Comparison of ENCODE assay signal across 11 cellular contexts in genomic region chr16:27241658-27242057, GRCh38. TPM values are rescaled to one million over a fixed set of nuclear protein-coding genes. Genes with fewer than 3 reads are reported as not detected.
DNase-seq lines count a peak whose midpoint lies in the region; ATAC-seq and TF ChIP-seq lines count a peak whose summit lies in the region.
"Had no signal": no experiment of that assay in that cellular context is flagged by ENCODE, and none has a peak within 500 bp of the region (broad histone marks: within the 10 kb centered on the region; RNA-seq: fewer than 3 reads in every experiment).

No MANE protein-coding gene starts in this region.

- peaks cover 96% of the 10 kb centered on the region for H3K4me1 Mint-ChIP-seq in activated naive CD8-positive, alpha-beta T cell treated with anti-CD3 and anti-CD28 coated beads, Interleukin-2, amount 50 U/mL, for 24 hours

- BruUV-seq in PC-9 (replicated peaks; lab: Mats Ljungman, UMichigan), result no TSS peak

- peak; percentile 5 for DNase-seq in activated CD8-positive, alpha-beta memory T cell treated with anti-CD3 and anti-CD28 coated beads, Interleukin-2, amount 50 U/mL, for 4 hours
- DNase-seq in activated CD8-positive, alpha-beta memory T cell treated with anti-CD3 and anti-CD28 coated beads for 24 hours, result no peak
- no peak for DNase-seq in activated naive CD8-positive, alpha-beta T cell treated with anti-CD3 and anti-CD28 coated beads, Interleukin-2, amount 50 U/mL, for 24 hours
- DNase-seq in mesenchymal stem cell (peak; percentile 80), PC-9 (no peak)
- DNase-seq: NCI-H69; stimulated activated naive CD4-positive, alpha-beta T cell had no signal

- H3K27me3 ChIP-seq in mesenchymal stem cell (ENCODE audit: control insufficient read depth in 1 of 2, insufficient read depth in 1 of 2, low read length in 2 of 2) (no peaks in the 10 kb centered on the region), subcutaneous abdominal adipose tissue (ENCODE audit: control insufficient read depth in 5 of 5, insufficient read depth in 4 of 5, low read length in 5 of 5) (no peaks in the 10 kb centered on the region), PC-9 (ENCODE audit: insufficient read depth, low read depth) (no peaks in the 10 kb centered on the region)

- peaks cover 12% of the 10 kb centered on the region for H3F3A ChIP-seq in PC-9 (ENCODE audit: insufficient read depth, low read depth)

- peak overlapping the region in 1 of 2 experiments; percentile 14 for H3K23ac ChIP-seq in mesenchymal stem cell (ENCODE audit: low read length in 2 of 2)

- peak overlapping the region in 1 of 2 experiments; percentile 89 for H3K14ac ChIP-seq in mesenchymal stem cell (ENCODE audit: low read length in 2 of 2)

- no peak for ATAC-seq in activated naive CD8-positive, alpha-beta T cell treated with anti-CD3 and anti-CD28 coated beads, Interleukin-2, amount 50 U/mL, for 24 hours
- ATAC-seq in GM18907 (IDR thresholded peaks at IDR 0.05; ENCODE audit: unreplicated experiment) (no peak), HG02938 (IDR thresholded peaks at IDR 0.05; ENCODE audit: unreplicated experiment) (no peak)

- no peaks in the 10 kb centered on the region for H3K9me3 Mint-ChIP-seq in activated naive CD8-positive, alpha-beta T cell treated with anti-CD3 and anti-CD28 coated beads, Interleukin-2, amount 50 U/mL, for 24 hours
- H3K9me3 Mint-ChIP-seq: mesothelial cell of epicardium had no signal

- no peaks in the 10 kb centered on the region for H3K9me2 ChIP-seq in PC-9 (ENCODE audit: insufficient read depth)

- TF ChIP-seq CTCF in PC-9 (conservative IDR thresholded peaks at IDR 0.05), result no peak

- peaks cover 25% of the 10 kb centered on the region for H3K79me2 ChIP-seq in PC-9 (ENCODE audit: low read depth)

- H3K36me3 ChIP-seq in mesenchymal stem cell (ENCODE audit: control insufficient read depth in 1 of 2, insufficient read depth in 2 of 2, low read depth in 1 of 2, low read length in 2 of 2) (peaks cover 0 to 8% of the 10 kb centered on the region in 2 experiments), subcutaneous abdominal adipose tissue (ENCODE audit: control insufficient read depth in 5 of 5, insufficient read depth in 5 of 5, low read length in 5 of 5) (no peaks in the 10 kb centered on the region), PC-9 (ENCODE audit: low read depth) (no peaks in the 10 kb centered on the region)

- no peaks in the 10 kb centered on the region for H3K27me3 Mint-ChIP-seq in activated naive CD8-positive, alpha-beta T cell treated with anti-CD3 and anti-CD28 coated beads, Interleukin-2, amount 50 U/mL, for 24 hours

- H3K4me3 ChIP-seq in mesenchymal stem cell (ENCODE audit: insufficient read depth in 1 of 2, low read depth in 1 of 2, low read length in 2 of 2), result no peak overlapping the region
- H3K4me3 ChIP-seq in subcutaneous abdominal adipose tissue (ENCODE audit: low read depth in 1 of 5, low read length in 5 of 5), result no peak overlapping the region
- H3K4me3 ChIP-seq in PC-9, result no peak overlapping the region

- peak overlapping the region; percentile 90 to 95 for H3K4ac ChIP-seq in mesenchymal stem cell (ENCODE audit: low read depth in 1 of 2, low read length in 2 of 2)

- H3K36me3 Mint-ChIP-seq in activated naive CD8-positive, alpha-beta T cell treated with anti-CD3 and anti-CD28 coated beads, Interleukin-2, amount 50 U/mL, for 24 hours (ENCODE audit: low read depth), result peaks cover 26% of the 10 kb centered on the region
- H3K36me3 Mint-ChIP-seq: mesothelial cell of epicardium had no signal

- H2BK120ac ChIP-seq in mesenchymal stem cell (ENCODE audit: low read depth, low read length), result peak overlapping the region; percentile 96

- peak overlapping the region; percentile 29 for H3K27ac Mint-ChIP-seq in activated naive CD8-positive, alpha-beta T cell treated with anti-CD3 and anti-CD28 coated beads, Interleukin-2, amount 50 U/mL, for 24 hours
- H3K27ac Mint-ChIP-seq: mesothelial cell of epicardium had no signal

- intact Hi-C loops in PC-9 (cut with micrococcal nuclease; ENCODE audit: unreplicated experiment), result no loop called here

- H3K9ac ChIP-seq in mesenchymal stem cell (ENCODE audit: low read length) (no peak overlapping the region), subcutaneous abdominal adipose tissue (ENCODE audit: low read length in 5 of 5) (no peak overlapping the region)

- H3K4me1 ChIP-seq in mesenchymal stem cell (ENCODE audit: control insufficient read depth, insufficient read depth, low read depth, low read length), result peaks cover 50% of the 10 kb centered on the region
- H3K4me1 ChIP-seq in subcutaneous abdominal adipose tissue (ENCODE audit: control insufficient read depth in 5 of 5, insufficient read depth in 5 of 5, low read length in 5 of 5), result peaks cover 26 to 82% (median 65%) of the 10 kb centered on the region in 5 donors
- peaks cover 33% of the 10 kb centered on the region for H3K4me1 ChIP-seq in PC-9 (replicated peaks; ENCODE audit: insufficient read depth)

- H3K27ac ChIP-seq in mesenchymal stem cell (ENCODE audit: low read length, poor library complexity, severe bottlenecking), result peak overlapping the region; percentile 79
- peak overlapping the region; percentile 18 for H3K27ac ChIP-seq in subcutaneous abdominal adipose tissue (ENCODE audit: low read depth, low read length)
- no peak overlapping the region for H3K27ac ChIP-seq in PC-9

- no peaks in the 10 kb centered on the region for H4K20me1 ChIP-seq in PC-9 (ENCODE audit: insufficient read depth)

- H4K91ac ChIP-seq in mesenchymal stem cell (ENCODE audit: low read length), result peak overlapping the region; percentile 99

- CTCF ChIA-PET in PC-9 (lab: Charles Lee), result no interaction called here

- 33% methylated on average over 10 of the region's 13 CpGs for WGBS in mesenchymal stem cell

- no peak overlapping the region for H3K4me2 ChIP-seq in mesenchymal stem cell (ENCODE audit: low read length, poor library complexity, severe bottlenecking)
- no peak overlapping the region for H3K4me2 ChIP-seq in PC-9

- H4K8ac ChIP-seq in mesenchymal stem cell (ENCODE audit: low read length), result peak overlapping the region; percentile 99

- POLR2A ChIA-PET in PC-9 (lab: Charles Lee; ENCODE audit: unreplicated experiment), result no interaction called here

- H3K4me3 Mint-ChIP-seq in activated naive CD8-positive, alpha-beta T cell treated with anti-CD3 and anti-CD28 coated beads, Interleukin-2, amount 50 U/mL, for 24 hours, result no peak overlapping the region
- H3K4me3 Mint-ChIP-seq: mesothelial cell of epicardium had no signal

- no peak overlapping the region for H2BK5ac ChIP-seq in mesenchymal stem cell (ENCODE audit: low read depth, low read length, poor library complexity, severe bottlenecking)

- no peak overlapping the region for H2BK15ac ChIP-seq in mesenchymal stem cell (ENCODE audit: low read depth, poor library complexity, severe bottlenecking)

- H2AK5ac ChIP-seq in mesenchymal stem cell (ENCODE audit: low read length, severe bottlenecking), result peak overlapping the region; percentile 95

- H3K18ac ChIP-seq in mesenchymal stem cell (ENCODE audit: low read depth in 1 of 2, low read length in 2 of 2), result peak overlapping the region; percentile 96 to 98

- H2AFZ ChIP-seq in mesenchymal stem cell (ENCODE audit: low read depth, low read length) (peak overlapping the region; percentile 44), PC-9 (no peak overlapping the region)

- H3K79me1 ChIP-seq in mesenchymal stem cell (replicated peaks; ENCODE audit: low read length, poor library complexity, severe bottlenecking), result peaks cover 25% of the 10 kb centered on the region

- H2BK12ac ChIP-seq in mesenchymal stem cell (ENCODE audit: low read length in 2 of 2), result peak overlapping the region; percentile 99 to 100

- no peaks in the 10 kb centered on the region for H3K9me3 ChIP-seq in mesenchymal stem cell (ENCODE audit: control insufficient read depth, low read length)
- H3K9me3 ChIP-seq in subcutaneous abdominal adipose tissue (ENCODE audit: control insufficient read depth in 5 of 5, low read length in 5 of 5), result no peaks in the 10 kb centered on the region
- no peaks in the 10 kb centered on the region for H3K9me3 ChIP-seq in PC-9 (ENCODE audit: insufficient read depth, low read depth)

RNA-seq across cellular contexts. Expression of gene NSMCE1, which starts 26.9 kb away (rescaled TPM):
- 52.8 TPM for polyA plus RNA-seq in mesenchymal stem cell (2013, experiment 1 of 2)
- polyA plus RNA-seq in mesenchymal stem cell (2013, experiment 2 of 2), result 54.6 TPM
- total RNA-seq in PC-9 (2021), result 114 and 121 TPM in 2 replicates

RNA-seq across cellular contexts. Expression of gene KDM8, which starts 38.3 kb away (rescaled TPM):
- polyA plus RNA-seq in mesenchymal stem cell (2013, experiment 1 of 2), result 1.9 TPM
- polyA plus RNA-seq in mesenchymal stem cell (2013, experiment 2 of 2), result 1.7 TPM
- total RNA-seq in PC-9 (2021), result 5.1 and 7.2 TPM in 2 replicates

Comparison
In these comparisons a context has a peak if more than half of its experiments do, and no peak if none do; other contexts are left out.
1. DNase-seq: peak in activated CD8-positive, alpha-beta memory T cell treated with anti-CD3 and anti-CD28 coated beads, Interleukin-2, amount 50 U/mL, for 4 hours (single experiment) and mesenchymal stem cell (single experiment); none in activated CD8-positive, alpha-beta memory T cell treated with anti-CD3 and anti-CD28 coated beads for 24 hours (single experiment), activated naive CD8-positive, alpha-beta T cell treated with anti-CD3 and anti-CD28 coated beads, Interleukin-2, amount 50 U/mL, for 24 hours (single experiment) and PC-9 (0 of 2).